29 cellular contexts compared by ENCODE assay signal in the genomic region with DNA sequence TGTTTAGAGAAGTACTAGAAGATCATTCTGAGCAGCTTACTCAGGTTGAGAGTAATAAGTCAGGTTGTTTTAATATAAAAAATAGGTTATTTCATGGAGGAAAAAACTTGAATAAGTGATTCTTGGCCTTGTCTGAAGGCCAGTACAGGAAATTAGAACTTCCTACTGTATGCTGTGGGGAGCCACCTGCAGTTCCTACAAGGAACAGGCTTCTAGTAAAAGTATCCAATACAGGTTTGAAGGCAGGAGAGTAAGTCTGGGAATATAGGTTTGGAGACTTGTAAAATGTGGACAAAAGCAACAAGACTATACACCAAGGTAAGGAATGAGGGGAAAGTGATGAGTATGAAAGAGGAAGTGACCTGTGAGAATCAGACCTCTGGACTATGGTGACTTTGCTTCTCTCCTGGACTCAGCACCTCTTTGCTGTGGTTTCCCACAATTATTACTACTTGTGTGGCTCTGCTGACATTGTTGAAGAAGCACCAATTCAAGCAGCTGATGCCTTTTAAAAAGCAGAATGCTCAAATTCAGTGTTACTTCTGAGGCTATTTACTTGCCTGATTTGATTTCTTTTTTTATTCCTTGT.
DNase-seq lines count a peak whose midpoint lies in the region; ATAC-seq and TF ChIP-seq lines count a peak whose summit lies in the region.
"Had no signal": no experiment of that assay in that cellular context is flagged by ENCODE, and none has a peak within 500 bp of the region (broad histone marks: within the 10 kb centered on the region; RNA-seq: fewer than 3 reads in every experiment).

No MANE protein-coding gene starts in this region.

- no peaks in the 10 kb centered on the region for H3K36me3 ChIP-seq in upper lobe of right lung
- H3K36me3 ChIP-seq: gastroesophageal sphincter, HAP-1 had no signal

- intact Hi-C loops in upper lobe of right lung (cut with DNase I), result no loop called here

- peak; percentile 12 for TF ChIP-seq CTCF in epithelial cell of esophagus (IDR thresholded peaks at IDR 0.05; ENCODE audit: insufficient read depth, low read depth, low read length, missing control alignments)
- TF ChIP-seq CTCF in upper lobe of right lung (IDR thresholded peaks at IDR 0.05), result peak; percentile 18

- ATAC-seq in upper lobe of right lung, result no peak
- ATAC-seq in GM18873 (IDR thresholded peaks at IDR 0.05; ENCODE audit: low FRiP score, unreplicated experiment), result no peak
- ATAC-seq: activated CD4-positive, CD25-positive, alpha-beta regulatory T cell treated with anti-CD3 and anti-CD28 coated beads, Interleukin-2, amount 50 U/mL, for 24 hours; activated T-cell treated with anti-CD3 and anti-CD28 coated beads, Interleukin-2, amount 50 U/mL, for 72 hours; gastroesophageal sphincter; HepG2; left colon; Right ventricle myocardium inferior had no signal

- H3K9me3 ChIP-seq in upper lobe of right lung, result no peaks in the 10 kb centered on the region
- H3K9me3 ChIP-seq: gastroesophageal sphincter, HAP-1, SK-N-SH, upper lobe of left lung had no signal

- no peak overlapping the region for H3K27ac ChIP-seq in upper lobe of right lung
- H3K27ac ChIP-seq: gastroesophageal sphincter, PC-9, upper lobe of left lung had no signal

- H3K4me3 ChIP-seq in epithelial cell of esophagus (ENCODE audit: low read length), result no peak overlapping the region
- H3K4me3 ChIP-seq in upper lobe of right lung, result no peak overlapping the region
- H3K4me3 ChIP-seq: gastroesophageal sphincter, HAP-1, PC-9, upper lobe of left lung had no signal

- H3K4me1 ChIP-seq in upper lobe of right lung, result no peaks in the 10 kb centered on the region
- H3K4me1 ChIP-seq: gastroesophageal sphincter, HAP-1, upper lobe of left lung had no signal

- H3K27me3 ChIP-seq in upper lobe of right lung, result no peaks in the 10 kb centered on the region
- H3K27me3 ChIP-seq: gastroesophageal sphincter, upper lobe of left lung had no signal

- DNase-seq in NOMO-1 treated with DMSO at 0.1 percent for 48 hours (lab: John Stamatoyannopoulos, UW; ENCODE audit: unreplicated experiment) (peak; percentile 16), NOMO-1 (lab: John Stamatoyannopoulos, UW; ENCODE audit: unreplicated experiment in 2 of 2) (no peak), OCI-M1 (lab: John Stamatoyannopoulos, UW) (peak; percentile 35), epithelial cell of esophagus (ENCODE audit: low read depth) (no peak), upper lobe of right lung (no peak), DMS53 (lab: John Stamatoyannopoulos, UW) (no peak), NCI-H2196 (lab: John Stamatoyannopoulos, UW; ENCODE audit: unreplicated experiment) (no peak)
- DNase-seq: activated CD4-positive, alpha-beta T cell treated with anti-CD3 and anti-CD28 coated beads, Interleukin-2, amount 50 U/mL, for 48 hours; activated T-cell treated with anti-CD3 and anti-CD28 coated beads, Interleukin-2, amount 50 U/mL, for 72 hours; CD4-positive, alpha-beta T cell; central memory CD4-positive, alpha-beta T cell; hippocampal formation; immature natural killer cell; Karpas-422; left colon; NCI-H1694; NCI-H510A; nephron progenitor cell; PC-9; SK-N-SH; stimulated activated CD4-positive, alpha-beta T cell treated with anti-CD3 and anti-CD28 coated beads, Interleukin-4, amount 100 ng/mL, for 4 hours; substantia nigra; upper lobe of left lung had no signal

Comparison
In these comparisons a context has a peak if more than half of its experiments do, and no peak if none do; other contexts are left out.
1. DNase-seq: peak in NOMO-1 treated with DMSO at 0.1 percent for 48 hours (single experiment) and OCI-M1 (single experiment); none in NOMO-1 (0 of 2), epithelial cell of esophagus (single experiment), upper lobe of right lung (single experiment), DMS53 (single experiment) and NCI-H2196 (single experiment).